ENCODE assay signal across 14 cellular contexts in genomic region chr1:32758795-32759430, GRCh38. TPM values are rescaled to one million over a fixed set of nuclear protein-coding genes. Genes with fewer than 3 reads are reported as not detected.
DNase-seq lines count a peak whose midpoint lies in the region; ATAC-seq and TF ChIP-seq lines count a peak whose summit lies in the region.
"Had no signal": no experiment of that assay in that cellular context is flagged by ENCODE, and none has a peak within 500 bp of the region (broad histone marks: within the 10 kb centered on the region; RNA-seq: fewer than 3 reads in every experiment).

No MANE protein-coding gene starts in this region.

- H3K36me3 ChIP-seq in HUES48 (ENCODE audit: control insufficient read depth, insufficient read depth, low read length) (no peaks in the 10 kb centered on the region), mammary epithelial cell (ENCODE audit: insufficient read depth, low read length) (no peaks in the 10 kb centered on the region), right lobe of liver (no peaks in the 10 kb centered on the region), thyroid gland (no peaks in the 10 kb centered on the region)

- BruUV-seq in mammary epithelial cell (replicated peaks; lab: Mats Ljungman, UMichigan) = no TSS peak

- DNase-seq in mammary epithelial cell = no peak
- DNase-seq in right lobe of liver = no peak
- no peak for DNase-seq in thyroid gland
- DNase-seq in globus pallidus (ENCODE audit: low spot score) = no peak
- no peak for DNase-seq in NCI-H146 treated with DMSO at 0.1 percent for 48 hours (lab: John Stamatoyannopoulos, UW; ENCODE audit: unreplicated experiment)
- no peak for DNase-seq in caudate nucleus (lab: John Stamatoyannopoulos, UW)
- DNase-seq: activated CD8-positive, alpha-beta T cell treated with anti-CD3 and anti-CD28 coated beads for 36 hours; HFFc6; immature natural killer cell; NCI-H2029; stimulated activated CD4-positive, alpha-beta T cell treated with anti-CD3 and anti-CD28 coated beads, Interleukin-15, amount 100 ng/mL, for 24 hours; T-helper 2 cell had no signal

- H4K20me1 ChIP-seq in mammary epithelial cell (ENCODE audit: insufficient read depth, low read length) = no peaks in the 10 kb centered on the region

- H3K4me1 ChIP-seq in HUES48 (ENCODE audit: control insufficient read depth, insufficient read depth, low read length) (peaks cover 55% of the 10 kb centered on the region), mammary epithelial cell (ENCODE audit: insufficient read depth, low read length) (peaks cover 71% of the 10 kb centered on the region), right lobe of liver (peaks cover 0 to 34% (median 12%) of the 10 kb centered on the region in 4 donors), thyroid gland (peaks cover 66 to 69% of the 10 kb centered on the region in 2 donors)

- no peak for TF ChIP-seq POLR2A in right lobe of liver (IDR thresholded peaks at IDR 0.05)
- TF ChIP-seq POLR2A in thyroid gland (IDR thresholded peaks at IDR 0.05) = no peak

- H3K27me3 ChIP-seq in HUES48 (ENCODE audit: control insufficient read depth, insufficient read depth, low read length) = no peaks in the 10 kb centered on the region
- H3K27me3 ChIP-seq in mammary epithelial cell (ENCODE audit: insufficient read depth, low read length) = no peaks in the 10 kb centered on the region
- no peaks in the 10 kb centered on the region for H3K27me3 ChIP-seq in right lobe of liver
- H3K27me3 ChIP-seq in thyroid gland = no peaks in the 10 kb centered on the region

- intact Hi-C loops in mammary epithelial cell (cut with micrococcal nuclease) = loop anchor here (1.0 kb wide), 1 partner anchor 16 kb away; no protein-coding TSS in a partner anchor
- intact Hi-C loops in right lobe of liver (cut with DNase I) = no loop called here
- intact Hi-C loops in thyroid gland (cut with DNase I) = no loop called here

- dilution Hi-C loops in mammary epithelial cell (cut with HindIII; ENCODE audit: low sequenced_read_pairs) = no loop called here

- CTCF ChIA-PET in mammary epithelial cell (lab: Charles Lee; ENCODE audit: low non-redundant PET) = no interaction called here

- H3K79me2 ChIP-seq in mammary epithelial cell (ENCODE audit: insufficient read depth, low read length) = peaks cover 67% of the 10 kb centered on the region

- TF ChIP-seq CTCF in mammary epithelial cell (conservative IDR thresholded peaks at IDR 0.05 in 1 of 2, IDR thresholded peaks at IDR 0.05 in 1 of 2; ENCODE audit: extremely low read depth in 1 of 2, insufficient read depth in 1 of 2, low read depth in 1 of 2, low read length in 2 of 2) (no peak), right lobe of liver (IDR thresholded peaks at IDR 0.05) (no peak), thyroid gland (IDR thresholded peaks at IDR 0.05) (no peak)

- H3K4me3 ChIP-seq in HUES48 (ENCODE audit: low read depth, low read length) (peak overlapping the region; percentile 45; the same call in 1 of the 2 replicates), mammary epithelial cell (replicated peaks in 1 of 3; ENCODE audit: insufficient read depth in 1 of 3, low read depth in 2 of 3, low read length in 3 of 3) (no peak overlapping the region), right lobe of liver (no peak overlapping the region), thyroid gland (replicated peaks in 1 of 3) (no peak overlapping the region)

- H3K9ac ChIP-seq in HUES48 (ENCODE audit: low read depth, low read length) (peak overlapping the region; percentile 51), mammary epithelial cell (ENCODE audit: insufficient read depth, low read length) (peak overlapping the region; percentile 84)

- H3K9me3 ChIP-seq in HUES48 (ENCODE audit: control insufficient read depth, insufficient read depth, low read length) (no peaks in the 10 kb centered on the region), mammary epithelial cell (replicated peaks; ENCODE audit: insufficient read depth, low read length) (no peaks in the 10 kb centered on the region), right lobe of liver (no peaks in the 10 kb centered on the region), thyroid gland (no peaks in the 10 kb centered on the region)

- whole genome bisulfite sequencing in mammary epithelial cell (ENCODE audit: low coverage, missing lambda C conversion rate) = 0% methylated on average over 1 of the region's 1 CpG
- no CpG with 5 or more reads among the region's 1 CpG for WGBS in right lobe of liver (ENCODE audit: insufficient coverage, low coverage, low lambda C conversion rate, missing lambda C conversion rate)
- 81 to 95% methylated on average over 1 of the region's 1 CpG for WGBS in thyroid gland, 2 donors

- H3K27ac ChIP-seq in HUES48 (ENCODE audit: low read depth, low read length) = peak overlapping the region; percentile 97
- peak overlapping the region; percentile 98 for H3K27ac ChIP-seq in mammary epithelial cell (ENCODE audit: insufficient read depth, low read depth, low read length)
- H3K27ac ChIP-seq in right lobe of liver = peak overlapping the region; percentile 11 to 43 (median 35)
- H3K27ac ChIP-seq in thyroid gland = peak overlapping the region; percentile 93 to 98 (median 96)
- H3K27ac ChIP-seq in caudate nucleus (ENCODE audit: low read depth, low read length) = no peak overlapping the region

- H3K4me2 ChIP-seq in mammary epithelial cell (ENCODE audit: insufficient read depth, low read depth, low read length) = peak overlapping the region; percentile 75

- no peak for ATAC-seq in right lobe of liver
- ATAC-seq in GM21723 (IDR thresholded peaks at IDR 0.05; ENCODE audit: unreplicated experiment) = no peak

- in situ Hi-C loops in mammary epithelial cell (cut with MboI; ENCODE audit: low sequenced_read_pairs in 2 of 2) = loop anchor here in 1 of 2 donors (5.0 kb wide), 1 partner anchor 42 kb away; no protein-coding TSS in a partner anchor

- H2AFZ ChIP-seq in mammary epithelial cell (ENCODE audit: low read depth, low read length) = no peak overlapping the region

RNA-seq across cellular contexts. Expression of gene SYNC, which starts 56.3 kb away (rescaled TPM):
- total RNA-seq in mammary epithelial cell (10 to 100 TPM in 1 of 2 donors, 1 to 10 TPM in 1; 9.2 to 60.0 TPM), right lobe of liver (1 to 10 TPM in 1 of 6 experiments, under 1 TPM in 5; 0.29 to 2.1 (median 0.44) TPM), thyroid gland (10 to 100 TPM in 1 of 4 donors, 1 to 10 TPM in 3; 7.3 to 13.7 (median 7.7) TPM)
- 7.6 TPM for polyA plus RNA-seq in mammary epithelial cell
- 7.9 TPM for polyA minus RNA-seq in mammary epithelial cell
- total RNA-seq: activated CD8-positive, alpha-beta T cell treated with anti-CD3 and anti-CD28 coated beads for 36 hours had no signal
- polyA plus RNA-seq: immature natural killer cell had no signal

RNA-seq across cellular contexts. Expression of gene YARS1, which starts 58.2 kb away (rescaled TPM):
- total RNA-seq in mammary epithelial cell (100 to 1,000 TPM; 165 to 219 TPM), right lobe of liver (10 to 100 TPM; 37.4 to 84.3 (median 53.5) TPM), thyroid gland (10 to 100 TPM; 42.8 to 76.0 (median 50.3) TPM)
- polyA plus RNA-seq in mammary epithelial cell = 92.6 TPM
- polyA minus RNA-seq in mammary epithelial cell = 346 TPM

RNA-seq across cellular contexts. Expression of gene S100PBP, which starts 58.5 kb away (rescaled TPM):
- 10 to 100 TPM; 31.2 to 41.7 TPM for total RNA-seq in mammary epithelial cell
- polyA plus RNA-seq in mammary epithelial cell = 12.4 TPM
- 42.7 TPM for polyA minus RNA-seq in mammary epithelial cell
- 10 to 100 TPM in 4 of 6 experiments, 1 to 10 TPM in 2; 7.6 to 14.6 (median 10.5) TPM for total RNA-seq in right lobe of liver
- total RNA-seq in thyroid gland = 10 to 100 TPM; 27.3 to 41.9 (median 34.7) TPM
